In genomic region chr3:196995027-196995426, GRCh38 we compare ENCODE assay signal across 13 cellular contexts. TPM values are rescaled to one million over a fixed set of nuclear protein-coding genes. Genes with fewer than 3 reads are reported as not detected.
DNase-seq lines count a peak whose midpoint lies in the region; ATAC-seq, FAIRE-seq and TF ChIP-seq lines count a peak whose summit lies in the region.
"Had no signal": no experiment of that assay in that cellular context is flagged by ENCODE, and none has a peak within 500 bp of the region (broad histone marks: within the 10 kb centered on the region; RNA-seq: fewer than 3 reads in every experiment).

No MANE protein-coding gene starts in this region.

- H3K4me3 Mint-ChIP-seq in H9 = no peak overlapping the region
- H3K4me3 Mint-ChIP-seq: CD4-positive, alpha-beta T cell had no signal

- CTCF ChIA-PET in HepG2 (lab: Yijun Ruan, JAX; ENCODE audit: low intra/inter-chr PET ratio, low total read pairs) = no interaction called here

- TF ChIP-seq EP300 in HepG2 (IDR thresholded peaks at IDR 0.05; ENCODE audit: low read depth in 2 of 2, low read length in 2 of 2) = no peak
- TF ChIP-seq EP300 in HepG2 (CRISPR knock-in tag; IDR thresholded peaks at IDR 0.05; ENCODE audit: borderline replicate concordance) = no peak
- TF ChIP-seq EP300 in suprapubic skin (IDR thresholded peaks at IDR 0.05) = no peak

- H2BK120ac ChIP-seq in H9 (ENCODE audit: low read depth, low read length, poor library complexity, severe bottlenecking) = no peak overlapping the region

- H3K4me3 ChIP-seq in HepG2 (replicated peaks in 1 of 3; ENCODE audit: insufficient read depth in 1 of 3, low read depth in 2 of 3, low read length in 3 of 3) = no peak overlapping the region
- no peak overlapping the region for H3K4me3 ChIP-seq in suprapubic skin

- H3K27ac Mint-ChIP-seq in H9 = no peak overlapping the region
- H3K27ac Mint-ChIP-seq: CD4-positive, alpha-beta T cell had no signal

- TF ChIP-seq POLR2A in HepG2 (IDR thresholded peaks at IDR 0.05; ENCODE audit: insufficient read depth in 1 of 2, low read depth in 2 of 2, low read length in 2 of 2) = no peak
- no peak for TF ChIP-seq POLR2A in suprapubic skin (IDR thresholded peaks at IDR 0.05)

- H3K4me1 ChIP-seq in H9 (ENCODE audit: insufficient read depth, low read length) (no peaks in the 10 kb centered on the region), HepG2 (ENCODE audit: insufficient read depth, low read length) (peaks cover 57% of the 10 kb centered on the region), suprapubic skin (peaks cover 8% of the 10 kb centered on the region)

- H3K36me3 ChIP-seq in HepG2 (replicated peaks in 1 of 2; ENCODE audit: control insufficient read depth in 1 of 2, insufficient read depth in 2 of 2, low read length in 2 of 2) = no peaks in the 10 kb centered on the region
- no peaks in the 10 kb centered on the region for H3K36me3 ChIP-seq in suprapubic skin

- no peak overlapping the region for H3K9ac ChIP-seq in H9 (ENCODE audit: extremely low read depth, insufficient read length, low read length)
- no peak overlapping the region for H3K9ac ChIP-seq in HepG2 (ENCODE audit: insufficient read depth, low read depth, low read length)

- H2AFZ ChIP-seq in H9 (ENCODE audit: low read length) = no peak overlapping the region
- H2AFZ ChIP-seq in HepG2 (ENCODE audit: low read length) = no peak overlapping the region

- no peak overlapping the region for H4K5ac ChIP-seq in H9 (ENCODE audit: insufficient read length, low read depth, low read length)

- H4K8ac ChIP-seq in H9 (replicated peaks; ENCODE audit: insufficient read length, low read depth, low read length) = peak overlapping the region; percentile 69

- H3K23ac ChIP-seq in H9 (ENCODE audit: insufficient read length, low read depth, low read length) = peak overlapping the region; percentile 27

- peaks cover 0 to 7% of the 10 kb centered on the region in 2 experiments; a peak in 2 of 4 replicates for H3K4me1 Mint-ChIP-seq in H9

- no peak for TF ChIP-seq RAD21 in HepG2 (CRISPR knock-in tag; IDR thresholded peaks at IDR 0.05)

- H3K27me3 ChIP-seq in H9 (ENCODE audit: insufficient read depth, low read length) = no peaks in the 10 kb centered on the region
- no peaks in the 10 kb centered on the region for H3K27me3 ChIP-seq in HepG2 (ENCODE audit: control insufficient read depth in 1 of 2, insufficient read depth in 2 of 2, low read length in 2 of 2)
- H3K27me3 ChIP-seq in suprapubic skin = no peaks in the 10 kb centered on the region

- no CpG with 5 or more reads among the region's 19 CpGs for WGBS in H9 (ENCODE audit: extremely low coverage, insufficient read length, low lambda C conversion rate)
- WGBS in HepG2 (ENCODE audit: low lambda C conversion rate) = 92% methylated on average over 16 of the region's 19 CpGs
- WGBS in suprapubic skin = 90% methylated on average over 18 of the region's 19 CpGs

- H2BK12ac ChIP-seq in H9 (ENCODE audit: insufficient read length, low read depth, low read length) = no peak overlapping the region

- TF ChIP-seq CTCF in H9 (conservative IDR thresholded peaks at IDR 0.05) = no peak
- TF ChIP-seq CTCF in HepG2 (CRISPR knock-in tag; IDR thresholded peaks at IDR 0.05) = no peak
- no peak for TF ChIP-seq CTCF in suprapubic skin (IDR thresholded peaks at IDR 0.05)

- no peak overlapping the region for H2BK15ac ChIP-seq in H9 (ENCODE audit: low read depth, low read length)

- H3K9me3 ChIP-seq in H9 (ENCODE audit: control insufficient read depth, low read depth, low read length) = no peaks in the 10 kb centered on the region
- no peaks in the 10 kb centered on the region for H3K9me3 ChIP-seq in HepG2 (ENCODE audit: low read length)
- H3K9me3 ChIP-seq in suprapubic skin = no peaks in the 10 kb centered on the region

- in situ Hi-C loops in HepG2 (cut with HindIII; ENCODE audit: extremely low pct_ligation_motif_present, low pct_unique_long_range_greater_than_20kb) = loop anchor here (25.0 kb wide), 1 partner anchor 517 kb away; no protein-coding TSS in a partner anchor

- intact Hi-C loops in HepG2 (cut with micrococcal nuclease; ENCODE audit: unreplicated experiment) = no loop called here

- no peak overlapping the region for H2AK5ac ChIP-seq in H9 (ENCODE audit: insufficient read length, low read length)

- BruUV-seq in HepG2 (replicated peaks; lab: Mats Ljungman, UMichigan) = no TSS peak

- H3K9me3 Mint-ChIP-seq in H9 = no peaks in the 10 kb centered on the region
- H3K9me3 Mint-ChIP-seq: CD4-positive, alpha-beta T cell had no signal

- no peak overlapping the region for H2BK20ac ChIP-seq in H9 (ENCODE audit: low read depth, low read length, poor library complexity, severe bottlenecking)

- no peak for ATAC-seq in HepG2
- ATAC-seq: PC-3 had no signal

- H3K79me1 ChIP-seq in H9 (ENCODE audit: insufficient read depth, low read depth, low read length, poor library complexity, severe bottlenecking) = no peaks in the 10 kb centered on the region

- no peak overlapping the region for H4K91ac ChIP-seq in H9 (ENCODE audit: insufficient read length, low read depth, low read length)

- H3K4me2 ChIP-seq in H9 (ENCODE audit: insufficient read depth, insufficient read length, low read length) (no peak overlapping the region), HepG2 (ENCODE audit: low read depth, low read length) (peak overlapping the region; percentile 31)

- H2BK5ac ChIP-seq in H9 (ENCODE audit: insufficient read length, low read length) = no peak overlapping the region

- H3K56ac ChIP-seq in H9 (ENCODE audit: insufficient read length, low read depth, low read length) = no peak overlapping the region

- DNase-seq in H9 (no peak), HepG2 (ENCODE audit: low spot score) (no peak), suprapubic skin (ENCODE audit: low spot score in 2 of 2) (peak; percentile 32 to 35), NCI-H69 (lab: John Stamatoyannopoulos, UW) (no peak), activated T-cell treated with anti-CD3 and anti-CD28 coated beads for 4 hours (no peak), HUDEP-2 (lab: John Stamatoyannopoulos, UW; ENCODE audit: unreplicated experiment in 76 of 76) (no peak)
- DNase-seq: CD4-positive, alpha-beta T cell; MV-4-11; NCI-H2029; NCI-H446 treated with DMSO at 0.1 percent for 48 hours; NCI-H748 treated with DMSO at 0.1 percent for 48 hours; PC-3 had no signal

- H4K20me1 ChIP-seq in H9 (ENCODE audit: control insufficient read depth, insufficient read depth, insufficient read length) (no peaks in the 10 kb centered on the region), HepG2 (ENCODE audit: insufficient read depth, low read length) (no peaks in the 10 kb centered on the region)

- H3K23me2 ChIP-seq in H9 (ENCODE audit: insufficient read length, low read depth, low read length, poor library complexity, severe bottlenecking) = no peaks in the 10 kb centered on the region

- FAIRE-seq in HepG2 (lab: Jason Lieb, UNC) = no peak

- peak overlapping the region; percentile 7 for H3K18ac ChIP-seq in H9 (ENCODE audit: insufficient read length, low read depth, low read length)

- no peaks in the 10 kb centered on the region; the same call in 1 of the 2 replicates for H3K27me3 Mint-ChIP-seq in H9 (ENCODE audit: low read depth)
- H3K27me3 Mint-ChIP-seq: CD4-positive, alpha-beta T cell had no signal

- no peak overlapping the region for H3K4ac ChIP-seq in H9 (ENCODE audit: low read depth, low read length)

- no peak overlapping the region; the same call in 1 of the 2 replicates for H3K14ac ChIP-seq in H9 (ENCODE audit: insufficient read depth, low read length)

- H3K27ac ChIP-seq in H9 (ENCODE audit: insufficient read length, low read depth, low read length) (no peak overlapping the region), angular gyrus (ENCODE audit: low read depth, low read length) (peak overlapping the region; percentile 32), HepG2 (ENCODE audit: extremely low read length, insufficient read depth, low read length) (no peak overlapping the region), suprapubic skin (no peak overlapping the region)

- no peak overlapping the region for H3T11ph ChIP-seq in H9 (ENCODE audit: low read length)

- POLR2A ChIA-PET in HepG2 (lab: Yijun Ruan, JAX) = no interaction called here

- H3K36me3 Mint-ChIP-seq in H9 (ENCODE audit: insufficient read depth in 1 of 3, low read depth in 3 of 3) = no peaks in the 10 kb centered on the region

- H3K79me2 ChIP-seq in H9 (ENCODE audit: insufficient read depth, low read length) (no peaks in the 10 kb centered on the region), HepG2 (ENCODE audit: insufficient read depth, low read length) (no peaks in the 10 kb centered on the region)

RNA-seq across cellular contexts. Expression of gene PIGZ, which starts 26.4 kb away (rescaled TPM):
- total RNA-seq in H9 (2021) = 0.15 and 0.29 TPM in 2 replicates
- 2.2 and 4.7 TPM in 2 replicates for total RNA-seq in HepG2 (2016; rRNA removed; fragmentation: Illumina TruSeq; extraction: Trizol)
- 4.8 and 7.9 TPM in 2 replicates for total RNA-seq in HepG2 (2016; cell fraction: cytosol; rRNA removed; fragmentation: Illumina TruSeq; extraction: Trizol; ENCODE audit: low read depth)
- total RNA-seq in HepG2 (2016; cell fraction: insoluble cytoplasmic fraction; rRNA removed; fragmentation: Illumina TruSeq; extraction: Trizol) = 1.9 and 4.8 TPM in 2 replicates
- 3.9 and 5.7 TPM in 2 replicates for total RNA-seq in HepG2 (2016; cell fraction: membrane; rRNA removed; fragmentation: Illumina TruSeq; extraction: Trizol)
- 3.7 and 5.7 TPM in 2 replicates for total RNA-seq in HepG2 (2016; cell fraction: nucleus; rRNA removed; fragmentation: Illumina TruSeq; extraction: Trizol)
- 60.5 and 75.7 TPM in 2 replicates for polyA plus RNA-seq in HepG2 (2011; rRNA removed)
- polyA plus RNA-seq in HepG2 (2011; cell fraction: cytosol; rRNA removed) = 43.3 TPM in 2 replicates
- 156 and 196 TPM in 2 replicates for polyA plus RNA-seq in HepG2 (2011; cell fraction: nucleus; rRNA removed)
- polyA plus RNA-seq in HepG2 (2012) = 56.2 and 56.6 TPM in 2 replicates
- 6.6 and 6.7 TPM in 2 replicates for polyA plus RNA-seq in HepG2 (2016; cell fraction: cytosol; fragmentation: Illumina TruSeq; extraction: Trizol; ENCODE audit: low read depth)
- 3.7 and 4.6 TPM in 2 replicates for polyA plus RNA-seq in HepG2 (2016; cell fraction: insoluble cytoplasmic fraction; fragmentation: Illumina TruSeq; extraction: Trizol; ENCODE audit: low read depth)
- polyA plus RNA-seq in HepG2 (2016; cell fraction: membrane; fragmentation: Illumina TruSeq; extraction: Trizol; ENCODE audit: low read depth) = 5.4 and 6.6 TPM in 2 replicates
- 16.4 and 17.2 TPM in 2 replicates for polyA plus RNA-seq in HepG2 (2016; cell fraction: nucleus; fragmentation: Illumina TruSeq; extraction: Trizol; ENCODE audit: insufficient read depth, low read depth)
- 0.58 and 57.9 TPM in 2 replicates for polyA minus RNA-seq in HepG2 (2011; rRNA and poly(A)+ RNA removed; ENCODE audit: low replicate concordance)
- 15.7 and 18.4 TPM in 2 replicates for polyA minus RNA-seq in HepG2 (2011; cell fraction: cytosol; rRNA and poly(A)+ RNA removed)
- 38.0 and 53.5 TPM in 2 replicates for polyA minus RNA-seq in HepG2 (2011; cell fraction: nucleus; rRNA and poly(A)+ RNA removed)
- 10 to 100 TPM; 11.0 to 17.4 (median 13.3) TPM for total RNA-seq in suprapubic skin

RNA-seq across cellular contexts. Expression of gene MELTF, which starts 34.6 kb away (rescaled TPM):
- total RNA-seq in H9 (2021) (8.8 and 9.2 TPM in 2 replicates), HepG2 (2016; rRNA removed; fragmentation: Illumina TruSeq; extraction: Trizol) (0.97 and 3.2 TPM in 2 replicates), suprapubic skin (10 to 100 TPM; 21.0 to 68.7 (median 34.4) TPM)
- 1.2 and 1.3 TPM in 2 replicates for total RNA-seq in HepG2 (2016; cell fraction: cytosol; rRNA removed; fragmentation: Illumina TruSeq; extraction: Trizol; ENCODE audit: low read depth)
- 1.4 and 3.7 TPM in 2 replicates for total RNA-seq in HepG2 (2016; cell fraction: insoluble cytoplasmic fraction; rRNA removed; fragmentation: Illumina TruSeq; extraction: Trizol)
- 0.99 and 1.4 TPM in 2 replicates for total RNA-seq in HepG2 (2016; cell fraction: membrane; rRNA removed; fragmentation: Illumina TruSeq; extraction: Trizol)
- total RNA-seq in HepG2 (2016; cell fraction: nucleus; rRNA removed; fragmentation: Illumina TruSeq; extraction: Trizol) = 3.9 and 5.1 TPM in 2 replicates
- 7.5 and 11.9 TPM in 2 replicates for polyA plus RNA-seq in HepG2 (2011; rRNA removed)
- 7.7 TPM in 2 replicates for polyA plus RNA-seq in HepG2 (2011; cell fraction: cytosol; rRNA removed)
- 46.8 and 48.0 TPM in 2 replicates for polyA plus RNA-seq in HepG2 (2011; cell fraction: nucleus; rRNA removed)
- polyA plus RNA-seq in HepG2 (2012) = 14.6 and 19.2 TPM in 2 replicates
- 0.49 and 0.59 TPM in 2 replicates for polyA plus RNA-seq in HepG2 (2016; cell fraction: cytosol; fragmentation: Illumina TruSeq; extraction: Trizol; ENCODE audit: low read depth)
- 1.5 and 2.3 TPM in 2 replicates for polyA plus RNA-seq in HepG2 (2016; cell fraction: insoluble cytoplasmic fraction; fragmentation: Illumina TruSeq; extraction: Trizol; ENCODE audit: low read depth)
- polyA plus RNA-seq in HepG2 (2016; cell fraction: membrane; fragmentation: Illumina TruSeq; extraction: Trizol; ENCODE audit: low read depth) = 0.74 and 1.1 TPM in 2 replicates
- 6.7 and 9.2 TPM in 2 replicates for polyA plus RNA-seq in HepG2 (2016; cell fraction: nucleus; fragmentation: Illumina TruSeq; extraction: Trizol; ENCODE audit: insufficient read depth, low read depth)
- polyA minus RNA-seq in HepG2 (2011; rRNA and poly(A)+ RNA removed; ENCODE audit: low replicate concordance) = 4.9 and 17.9 TPM in 2 replicates
- 7.8 and 11.0 TPM in 2 replicates for polyA minus RNA-seq in HepG2 (2011; cell fraction: cytosol; rRNA and poly(A)+ RNA removed)
- 14.8 and 17.5 TPM in 2 replicates for polyA minus RNA-seq in HepG2 (2011; cell fraction: nucleus; rRNA and poly(A)+ RNA removed)

RNA-seq across cellular contexts. Expression of gene NCBP2, which starts 52.7 kb away (rescaled TPM):
- 118 and 120 TPM in 2 replicates for total RNA-seq in H9 (2021)
- 58.7 and 69.2 TPM in 2 replicates for total RNA-seq in HepG2 (2016; rRNA removed; fragmentation: Illumina TruSeq; extraction: Trizol)
- 14.8 and 15.0 TPM in 2 replicates for total RNA-seq in HepG2 (2016; cell fraction: cytosol; rRNA removed; fragmentation: Illumina TruSeq; extraction: Trizol; ENCODE audit: low read depth)
- 59.9 and 75.2 TPM in 2 replicates for total RNA-seq in HepG2 (2016; cell fraction: insoluble cytoplasmic fraction; rRNA removed; fragmentation: Illumina TruSeq; extraction: Trizol)
- total RNA-seq in HepG2 (2016; cell fraction: membrane; rRNA removed; fragmentation: Illumina TruSeq; extraction: Trizol) = 28.9 and 32.1 TPM in 2 replicates
- 32.0 and 37.9 TPM in 2 replicates for total RNA-seq in HepG2 (2016; cell fraction: nucleus; rRNA removed; fragmentation: Illumina TruSeq; extraction: Trizol)
- polyA plus RNA-seq in HepG2 (2011; rRNA removed) = 78.5 and 95.5 TPM in 2 replicates
- polyA plus RNA-seq in HepG2 (2011; cell fraction: cytosol; rRNA removed) = 55.6 and 71.5 TPM in 2 replicates
- polyA plus RNA-seq in HepG2 (2011; cell fraction: nucleus; rRNA removed) = 68.9 and 76.8 TPM in 2 replicates
- polyA plus RNA-seq in HepG2 (2012) = 143 and 171 TPM in 2 replicates
- polyA plus RNA-seq in HepG2 (2016; cell fraction: cytosol; fragmentation: Illumina TruSeq; extraction: Trizol; ENCODE audit: low read depth) = 10.8 and 12.4 TPM in 2 replicates
- 79.7 and 83.7 TPM in 2 replicates for polyA plus RNA-seq in HepG2 (2016; cell fraction: insoluble cytoplasmic fraction; fragmentation: Illumina TruSeq; extraction: Trizol; ENCODE audit: low read depth)
- polyA plus RNA-seq in HepG2 (2016; cell fraction: membrane; fragmentation: Illumina TruSeq; extraction: Trizol; ENCODE audit: low read depth) = 23.3 and 24.5 TPM in 2 replicates
- 76.1 and 83.0 TPM in 2 replicates for polyA plus RNA-seq in HepG2 (2016; cell fraction: nucleus; fragmentation: Illumina TruSeq; extraction: Trizol; ENCODE audit: insufficient read depth, low read depth)
- 20.6 and 28.7 TPM in 2 replicates for polyA minus RNA-seq in HepG2 (2011; rRNA and poly(A)+ RNA removed; ENCODE audit: low replicate concordance)
- 26.5 and 26.6 TPM in 2 replicates for polyA minus RNA-seq in HepG2 (2011; cell fraction: cytosol; rRNA and poly(A)+ RNA removed)
- 50.9 and 51.7 TPM in 2 replicates for polyA minus RNA-seq in HepG2 (2011; cell fraction: nucleus; rRNA and poly(A)+ RNA removed)
- total RNA-seq in suprapubic skin = 10 to 100 TPM; 27.1 to 33.0 (median 28.3) TPM

Comparison
In these comparisons a context has a peak if more than half of its experiments do, and no peak if none do; other contexts are left out.
1. DNase-seq: peak in suprapubic skin (2 of 2); none in H9 (single experiment), HepG2 (single experiment), NCI-H69 (single experiment), activated T-cell treated with anti-CD3 and anti-CD28 coated beads for 4 hours (single experiment) and HUDEP-2 (0 of 76).